1 cellular context compared by ENCODE assay signal in genomic region chr3:72847751-72848702, GRCh38.
TF ChIP-seq lines count a peak whose summit lies in the region.

Gene SHQ1, minus strand, starts transcription at chr3:72848445. Its CDS starts 105 bp downstream, at chr3:72848340.

TF ChIP-seq in HepG2, 621 proteins besides CTCF, POLR2A, EP300 and RAD21 (continued from another document and continues in another):
- TF ChIP-seq ASH2L (IDR thresholded peaks at IDR 0.05; ENCODE audit: insufficient read length, low read depth, low read length) (peak; percentile 97), ZNF512B (CRISPR knock-in tag; IDR thresholded peaks at IDR 0.05; ENCODE audit: borderline replicate concordance) (peak; percentile 47; the same call in 1 of the 2 replicates), ZFP37 (CRISPR knock-in tag; IDR thresholded peaks at IDR 0.05; ENCODE audit: borderline replicate concordance) (peak; percentile 89; the same call in 1 of the 2 replicates), TFDP2 (CRISPR knock-in tag; IDR thresholded peaks at IDR 0.05) (peak; percentile 98), BCLAF1 (IDR thresholded peaks at IDR 0.05) (no peak), ZNF280B (CRISPR knock-in tag; IDR thresholded peaks at IDR 0.05; ENCODE audit: borderline replicate concordance) (0 out of 2 replicates have a peak, but pooled peaks have one; percentile 60), AKAP8 (CRISPR knock-in tag; IDR thresholded peaks at IDR 0.05) (peak; percentile 48; the same call in 1 of the 2 replicates), ZNF572 (CRISPR knock-in tag; IDR thresholded peaks at IDR 0.05) (no peak), BORCS8-MEF2B (CRISPR knock-in tag; IDR thresholded peaks at IDR 0.05) (peak; percentile 98), ETV6 (CRISPR knock-in tag; conservative IDR thresholded peaks at IDR 0.05) (0 out of 2 replicates have a peak, but pooled peaks have one; percentile 28), MTERF4 (CRISPR knock-in tag; IDR thresholded peaks at IDR 0.05) (0 out of 2 replicates have a peak, but pooled peaks have one; percentile 92), TARDBP (CRISPR knock-in tag; IDR thresholded peaks at IDR 0.05) (peak; percentile 71; the same call in 1 of the 2 replicates), KDM4B (CRISPR knock-in tag; IDR thresholded peaks at IDR 0.05) (peak; percentile 88; the same call in 1 of the 2 replicates), ZNF407 (CRISPR knock-in tag; IDR thresholded peaks at IDR 0.05; ENCODE audit: not compliant biosample characterization) (peak; percentile 85), MIXL1 (CRISPR knock-in tag; IDR thresholded peaks at IDR 0.05) (no peak), ZNF143 (CRISPR knock-in tag; IDR thresholded peaks at IDR 0.05) (0 out of 2 replicates have a peak, but pooled peaks have one; percentile 43), ESRRA (CRISPR knock-in tag; IDR thresholded peaks at IDR 0.05; ENCODE audit: low read depth) (no peak; the same call in 1 of the 2 replicates), CCAR2 (optimal IDR thresholded peaks at IDR 0.05; ENCODE audit: low read depth, low read length) (no peak), RARA (CRISPR knock-in tag; IDR thresholded peaks at IDR 0.05) (peak; percentile 46), ZNF232 (CRISPR knock-in tag; IDR thresholded peaks at IDR 0.05; ENCODE audit: borderline replicate concordance) (peak; percentile 83; the same call in 1 of the 2 replicates), TFDP1 (CRISPR knock-in tag; IDR thresholded peaks at IDR 0.05; ENCODE audit: borderline replicate concordance) (peak; percentile 98), ZNF503 (CRISPR knock-in tag; IDR thresholded peaks at IDR 0.05) (0 out of 2 replicates have a peak, but pooled peaks have one; percentile 42), AGO1 (IDR thresholded peaks at IDR 0.05; ENCODE audit: low read depth, low read length, poor library complexity, severe bottlenecking) (peak; percentile 43), MEIS2 (CRISPR knock-in tag; IDR thresholded peaks at IDR 0.05) (peak; percentile 76; the same call in 1 of the 2 replicates), ZNF468 (CRISPR knock-in tag; IDR thresholded peaks at IDR 0.05) (no peak), ZBTB7A (CRISPR knock-in tag; IDR thresholded peaks at IDR 0.05) (0 out of 2 replicates have a peak, but pooled peaks have one; percentile 43), NFYB (CRISPR knock-in tag; IDR thresholded peaks at IDR 0.05) (no peak; the same call in 1 of the 2 replicates), CBX1 (IDR thresholded peaks at IDR 0.05; ENCODE audit: low read depth) (peak; percentile 61), MED8 (CRISPR knock-in tag; IDR thresholded peaks at IDR 0.05; ENCODE audit: insufficient replicate concordance) (no peak), MAF1 (CRISPR knock-in tag; IDR thresholded peaks at IDR 0.05; ENCODE audit: borderline replicate concordance) (no peak), ZNF414 (CRISPR knock-in tag; IDR thresholded peaks at IDR 0.05) (peak; percentile 75; the same call in 1 of the 2 replicates), SP1 (IDR thresholded peaks at IDR 0.05) (no peak), SP1 (CRISPR knock-in tag; IDR thresholded peaks at IDR 0.05) (peak; percentile 42; the same call in 1 of the 2 replicates), HES4 (CRISPR knock-in tag; IDR thresholded peaks at IDR 0.05; ENCODE audit: borderline replicate concordance) (0 out of 2 replicates have a peak, but pooled peaks have one; percentile 42), RXRA (CRISPR knock-in tag; IDR thresholded peaks at IDR 0.05) (peak; percentile 73)
